Comparison of ENCODE assay signal across 16 cellular contexts in genomic region chr2:221530653-221531037, GRCh38. TPM values are rescaled to one million over a fixed set of nuclear protein-coding genes. Genes with fewer than 3 reads are reported as not detected.
DNase-seq lines count a peak whose midpoint lies in the region; ATAC-seq and TF ChIP-seq lines count a peak whose summit lies in the region.
"Had no signal": no experiment of that assay in that cellular context is flagged by ENCODE, and none has a peak within 500 bp of the region (broad histone marks: within the 10 kb centered on the region; RNA-seq: fewer than 3 reads in every experiment).

No MANE protein-coding gene starts in this region.

- no peak for TF ChIP-seq CTCF in colonic mucosa (IDR thresholded peaks at IDR 0.05)

- H3K36me3 ChIP-seq in ACC112 (ENCODE audit: insufficient read depth, low read length) (no peaks in the 10 kb centered on the region), colonic mucosa (no peaks in the 10 kb centered on the region)
- H3K36me3 ChIP-seq in CD4-positive, alpha-beta memory T cell (ENCODE audit: insufficient read depth, low read length): no peaks in the 10 kb centered on the region
- H3K36me3 ChIP-seq in naive thymus-derived CD4-positive, alpha-beta T cell (ENCODE audit: control insufficient read depth in 2 of 3, insufficient read depth in 3 of 3, low read length in 3 of 3): no peaks in the 10 kb centered on the region
- H3K36me3 ChIP-seq: neutrophil, vagina had no signal

- ATAC-seq in naive thymus-derived CD4-positive, alpha-beta T cell: no peak
- ATAC-seq: HepG2; sciatic nerve; stimulated activated naive B cell treated with anti-CD40 and anti-IgM and Interleukin-4, amounts not matched to agents 10 μg/mL and 1 μg/mL and 100 μg/mL, for 72 hours had no signal

- peak overlapping the region; percentile 43 for H2AFZ ChIP-seq in ACC112 (ENCODE audit: low read length, unreplicated experiment)

- H3K4me3 Mint-ChIP-seq in CD4-positive, alpha-beta memory T cell: peak overlapping the region; percentile 66 to 83 (median 78)
- H3K4me3 Mint-ChIP-seq in naive thymus-derived CD4-positive, alpha-beta T cell: peak overlapping the region; percentile 39 to 84 (median 54)
- H3K4me3 Mint-ChIP-seq: stimulated activated naive B cell treated with anti-CD40 and anti-IgM and Interleukin-4, amounts not matched to agents 10 μg/mL and 1 μg/mL and 100 μg/mL, for 72 hours had no signal

- H3K9me3 Mint-ChIP-seq in CD4-positive, alpha-beta memory T cell: no peaks in the 10 kb centered on the region
- no peaks in the 10 kb centered on the region for H3K9me3 Mint-ChIP-seq in naive thymus-derived CD4-positive, alpha-beta T cell
- H3K9me3 Mint-ChIP-seq: stimulated activated naive B cell treated with anti-CD40 and anti-IgM and Interleukin-4, amounts not matched to agents 10 μg/mL and 1 μg/mL and 100 μg/mL, for 72 hours had no signal

- peaks cover 0 to 10% of the 10 kb centered on the region in 2 donors for H3K36me3 Mint-ChIP-seq in CD4-positive, alpha-beta memory T cell
- H3K36me3 Mint-ChIP-seq in naive thymus-derived CD4-positive, alpha-beta T cell: peaks cover 0 to 15% (median 0%) of the 10 kb centered on the region in 5 donors
- H3K36me3 Mint-ChIP-seq: stimulated activated naive B cell treated with anti-CD40 and anti-IgM and Interleukin-4, amounts not matched to agents 10 μg/mL and 1 μg/mL and 100 μg/mL, for 72 hours had no signal

- H3K27me3 ChIP-seq in ACC112 (ENCODE audit: insufficient read depth, low read length) (no peaks in the 10 kb centered on the region), colonic mucosa (no peaks in the 10 kb centered on the region)
- no peaks in the 10 kb centered on the region for H3K27me3 ChIP-seq in CD4-positive, alpha-beta memory T cell (ENCODE audit: insufficient read depth, low read length)
- H3K27me3 ChIP-seq in naive thymus-derived CD4-positive, alpha-beta T cell (ENCODE audit: control insufficient read depth in 2 of 2, insufficient read depth in 2 of 2, low read length in 2 of 2): no peaks in the 10 kb centered on the region
- H3K27me3 ChIP-seq: vagina had no signal

- H3K4me1 Mint-ChIP-seq in CD4-positive, alpha-beta memory T cell: peaks cover 59 to 76% (median 69%) of the 10 kb centered on the region in 4 donors
- H3K4me1 Mint-ChIP-seq in naive thymus-derived CD4-positive, alpha-beta T cell: peaks cover 20 to 59% (median 48%) of the 10 kb centered on the region in 7 donors

- H3K9ac ChIP-seq in colonic mucosa (ENCODE audit: low read depth in 2 of 2, low read length in 2 of 2): peak overlapping the region in 1 of 2 donors; percentile 55

- H3K4me1 ChIP-seq in ACC112 (ENCODE audit: control insufficient read depth, insufficient read depth, low read length, unreplicated experiment) (peaks cover 19% of the 10 kb centered on the region), colonic mucosa (peaks cover 10% of the 10 kb centered on the region)
- H3K4me1 ChIP-seq in CD4-positive, alpha-beta memory T cell (ENCODE audit: insufficient read depth, low read length): peaks cover 69% of the 10 kb centered on the region
- H3K4me1 ChIP-seq in naive thymus-derived CD4-positive, alpha-beta T cell (ENCODE audit: control insufficient read depth in 2 of 2, insufficient read depth in 2 of 2, low read length in 2 of 2): peaks cover 37 to 38% of the 10 kb centered on the region in 2 donors

- no peaks in the 10 kb centered on the region for H3K9me3 ChIP-seq in CD4-positive, alpha-beta memory T cell (ENCODE audit: control insufficient read depth in 1 of 2, low read length in 2 of 2)
- H3K9me3 ChIP-seq in colonic mucosa: no peaks in the 10 kb centered on the region
- H3K9me3 ChIP-seq in naive thymus-derived CD4-positive, alpha-beta T cell (ENCODE audit: control insufficient read depth in 2 of 3, low read length in 3 of 3): no peaks in the 10 kb centered on the region
- H3K9me3 ChIP-seq: neutrophil, vagina had no signal

- no peak overlapping the region for H3K4me3 ChIP-seq in ACC112 (ENCODE audit: low read depth, low read length)
- peak overlapping the region; percentile 9 to 38 for H3K4me3 ChIP-seq in CD4-positive, alpha-beta memory T cell (ENCODE audit: low read length in 2 of 2)
- H3K4me3 ChIP-seq in colonic mucosa: no peak overlapping the region
- H3K4me3 ChIP-seq in naive thymus-derived CD4-positive, alpha-beta T cell (ENCODE audit: low read length): no peak overlapping the region
- H3K4me3 ChIP-seq: coronary artery, lung, vagina had no signal

- no peaks in the 10 kb centered on the region for H3K79me2 ChIP-seq in ACC112 (ENCODE audit: control insufficient read depth, insufficient read depth, low read length, unreplicated experiment)

- intact Hi-C loops in CD4-positive, alpha-beta memory T cell (cut with micrococcal nuclease): no loop called here
- intact Hi-C loops in colonic mucosa (cut with DNase I): no loop called here
- intact Hi-C loops in naive thymus-derived CD4-positive, alpha-beta T cell (cut with micrococcal nuclease): loop anchor here (1.0 to 5.0 kb wide), 2 partner anchors 12 to 42 kb away; partner anchors contain the start of gene EPHA4 (in 1 of the 2)
- intact Hi-C loops in head of caudate nucleus (cut with DNase I): no loop called here

- no peak overlapping the region for H3K27ac ChIP-seq in ACC112 (ENCODE audit: low read depth, low read length)
- peak overlapping the region; percentile 33 for H3K27ac ChIP-seq in CD4-positive, alpha-beta memory T cell (ENCODE audit: low read depth, low read length)
- peak overlapping the region; percentile 35 for H3K27ac ChIP-seq in colonic mucosa
- no peak overlapping the region for H3K27ac ChIP-seq in naive thymus-derived CD4-positive, alpha-beta T cell (ENCODE audit: low read depth, low read length)
- H3K27ac ChIP-seq: C4-2B, coronary artery, neutrophil, vagina had no signal

- no peaks in the 10 kb centered on the region for H3K27me3 Mint-ChIP-seq in CD4-positive, alpha-beta memory T cell
- peaks cover 0 to 14% (median 0%) of the 10 kb centered on the region in 5 donors for H3K27me3 Mint-ChIP-seq in naive thymus-derived CD4-positive, alpha-beta T cell
- H3K27me3 Mint-ChIP-seq: stimulated activated naive B cell treated with anti-CD40 and anti-IgM and Interleukin-4, amounts not matched to agents 10 μg/mL and 1 μg/mL and 100 μg/mL, for 72 hours had no signal

- CTCF ChIA-PET in CD4-positive, alpha-beta memory T cell (lab: Charles Lee; ENCODE audit: partially characterized antibody): interaction anchor here (1.6 to 3.6 kb wide), 5 partner anchors 11 to 43 kb away, joined by 4 to 26 read pairs (median 10); no protein-coding TSS in a partner anchor
- CTCF ChIA-PET in naive thymus-derived CD4-positive, alpha-beta T cell (lab: Charles Lee): interaction anchor here (0.9 to 1.0 kb wide), 2 partner anchors 31 to 43 kb away, joined by 3 read pairs; no protein-coding TSS in a partner anchor

- no peak for DNase-seq in CD4-positive, alpha-beta memory T cell
- DNase-seq in colonic mucosa (no peak), EL (no peak), head of caudate nucleus (no peak)
- no peak for DNase-seq in naive thymus-derived CD4-positive, alpha-beta T cell
- DNase-seq in stimulated activated CD8-positive, alpha-beta memory T cell treated with anti-CD3 and anti-CD28 coated beads, Interleukin-4, amount 100 ng/mL, for 48 hours: no peak
- DNase-seq: activated CD8-positive, alpha-beta memory T cell treated with anti-CD3 and anti-CD28 coated beads, Interleukin-2, amount 50 U/mL, for 4 hours; stimulated activated naive B cell treated with anti-CD40 and anti-IgM and Interleukin-4, amounts not matched to agents 10 μg/mL and 1 μg/mL and 100 μg/mL, for 72 hours had no signal

- POLR2A ChIA-PET in CD4-positive, alpha-beta memory T cell (lab: Charles Lee; ENCODE audit: partially characterized antibody): interaction anchor here (0.9 to 4.9 kb wide), 11 partner anchors 9 to 111 kb away, joined by 3 to 186 read pairs (median 5); partner anchors contain the start of gene EPHA4
- POLR2A ChIA-PET in naive thymus-derived CD4-positive, alpha-beta T cell (lab: Charles Lee): interaction anchor here (4.7 kb wide), 1 partner anchor 11 kb away, joined by 47 read pairs; no protein-coding TSS in a partner anchor

- H3K27ac Mint-ChIP-seq in CD4-positive, alpha-beta memory T cell: peak overlapping the region; percentile 84 to 96 (median 91)
- peak overlapping the region; percentile 57 to 95 (median 84) for H3K27ac Mint-ChIP-seq in naive thymus-derived CD4-positive, alpha-beta T cell
- H3K27ac Mint-ChIP-seq: stimulated activated naive B cell treated with anti-CD40 and anti-IgM and Interleukin-4, amounts not matched to agents 10 μg/mL and 1 μg/mL and 100 μg/mL, for 72 hours had no signal

RNA-seq across cellular contexts. Expression of gene EPHA4, which starts 41.5 kb away (rescaled TPM):
- total RNA-seq in CD4-positive, alpha-beta memory T cell: 100 to 1,000 TPM; 131 to 132 TPM
- polyA plus RNA-seq in CD4-positive, alpha-beta memory T cell: 10 to 100 TPM; 20.9 to 29.0 TPM
- 10 to 100 TPM in 1 of 2 donors, 1 to 10 TPM in 1; 8.9 to 17.1 TPM for total RNA-seq in colonic mucosa
- total RNA-seq in naive thymus-derived CD4-positive, alpha-beta T cell: 10 to 100 TPM; 12.4 to 42.8 (median 30.6) TPM
- polyA plus RNA-seq in naive thymus-derived CD4-positive, alpha-beta T cell: 10 to 100 TPM in 1 of 2 donors, 1 to 10 TPM in 1; 8.3 to 16.1 TPM
- total RNA-seq: HepG2 had no signal
- polyA plus RNA-seq: HepG2 had no signal

Comparison
In these comparisons a context has a peak if more than half of its experiments do, and no peak if none do; other contexts are left out.
1. H3K27ac ChIP-seq: peak in CD4-positive, alpha-beta memory T cell (single experiment) and colonic mucosa (single experiment); none in ACC112 (single experiment) and naive thymus-derived CD4-positive, alpha-beta T cell (single experiment).
2. H3K4me3 ChIP-seq: peak in CD4-positive, alpha-beta memory T cell (2 of 2); none in ACC112 (single experiment), colonic mucosa (single experiment) and naive thymus-derived CD4-positive, alpha-beta T cell (single experiment).
3. intact Hi-C loops: an anchor here in naive thymus-derived CD4-positive, alpha-beta T cell (1.0 to 5.0 kb wide); none called in CD4-positive, alpha-beta memory T cell, colonic mucosa and head of caudate nucleus.